In genomic region chr16:75130150-75130771, GRCh38 we compare ENCODE assay signal across 14 cellular contexts. TPM values are rescaled to one million over a fixed set of nuclear protein-coding genes. Genes with fewer than 3 reads are reported as not detected.
DNase-seq lines count a peak whose midpoint lies in the region; ATAC-seq, FAIRE-seq and TF ChIP-seq lines count a peak whose summit lies in the region.
"Had no signal": no experiment of that assay in that cellular context is flagged by ENCODE, and none has a peak within 500 bp of the region (broad histone marks: within the 10 kb centered on the region; RNA-seq: fewer than 3 reads in every experiment).

No MANE protein-coding gene starts in this region.

- no peak for TF ChIP-seq POLR2A in prostate gland (IDR thresholded peaks at IDR 0.05)

- H3K27ac ChIP-seq in BLaER1 (no peak overlapping the region), HEK293 (ENCODE audit: extremely low read depth, low read depth, low read length) (no peak overlapping the region), WERI-Rb-1 (no peak overlapping the region), small intestine (ENCODE audit: low read depth in 1 of 2, low read length in 1 of 2) (no peak overlapping the region), prostate gland (no peak overlapping the region)

- peaks cover 0 to 6% (median 2%) of the 10 kb centered on the region in 6 donors for H3K9me3 Mint-ChIP-seq in immature natural killer cell

- H3K9me3 ChIP-seq in BLaER1: peaks cover 39% of the 10 kb centered on the region
- no peaks in the 10 kb centered on the region for H3K9me3 ChIP-seq in HEK293 (ENCODE audit: control insufficient read depth, insufficient read depth, low read depth, low read length)
- peaks cover 10% of the 10 kb centered on the region for H3K9me3 ChIP-seq in WERI-Rb-1 (ENCODE audit: severe bottlenecking)
- no peaks in the 10 kb centered on the region for H3K9me3 ChIP-seq in small intestine (ENCODE audit: control insufficient read depth, low read depth)
- H3K9me3 ChIP-seq in prostate gland: no peaks in the 10 kb centered on the region

- FAIRE-seq in small intestine (lab: Jason Lieb, UNC): no peak
- FAIRE-seq: keratinocyte had no signal

- peaks cover 2 to 9% (median 3%) of the 10 kb centered on the region in 3 donors for H3K27me3 Mint-ChIP-seq in immature natural killer cell (ENCODE audit: low read depth in 3 of 3)

- no peaks in the 10 kb centered on the region for H4K20me1 ChIP-seq in BLaER1

- ATAC-seq in left lobe of liver: peak; percentile 31
- ATAC-seq in omental fat pad (ENCODE audit: low FRiP score): no peak
- ATAC-seq: activated T-cell treated with anti-CD3 and anti-CD28 coated beads, Interleukin-2, amount 50 U/mL, for 4 hours had no signal

- H3K4me2 ChIP-seq in BLaER1: peak overlapping the region; percentile 28; the same call in 1 of the 2 replicates

- H3K4me1 ChIP-seq in BLaER1 (peaks cover 10% of the 10 kb centered on the region; the same call in 1 of the 2 replicates), HEK293 (ENCODE audit: control insufficient read depth, insufficient read depth, low read length) (no peaks in the 10 kb centered on the region), small intestine (ENCODE audit: control insufficient read depth in 2 of 2, insufficient read depth in 1 of 2, low read depth in 1 of 2, low read length in 1 of 2) (no peaks in the 10 kb centered on the region), prostate gland (replicated peaks) (no peaks in the 10 kb centered on the region)

- CTCF ChIA-PET in HEK293 (lab: Yijun Ruan, JAX): interaction anchor here (0.5 to 0.7 kb wide), 3 partner anchors 300 to 420 kb away, joined by 3 to 5 read pairs (median 4); no protein-coding TSS in a partner anchor

- intact Hi-C loops in prostate gland (cut with DNase I): no loop called here

- no peaks in the 10 kb centered on the region for H3K27me3 ChIP-seq in BLaER1
- H3K27me3 ChIP-seq in WERI-Rb-1 (ENCODE audit: insufficient read depth, low read depth, severe bottlenecking): no peaks in the 10 kb centered on the region
- H3K27me3 ChIP-seq in small intestine (ENCODE audit: control insufficient read depth in 2 of 2, insufficient read depth in 2 of 2, low read length in 2 of 2): no peaks in the 10 kb centered on the region
- H3K27me3 ChIP-seq in prostate gland (replicated peaks; ENCODE audit: insufficient read depth): no peaks in the 10 kb centered on the region

- H3K36me3 Mint-ChIP-seq in immature natural killer cell: peaks cover 0 to 7% (median 0%) of the 10 kb centered on the region in 3 donors
- H3K36me3 Mint-ChIP-seq: CD8-positive, alpha-beta memory T cell had no signal

- TF ChIP-seq CTCF in HEK293 (tag by site-specific recombination; IDR thresholded peaks at IDR 0.05) (peak; percentile 52; the same call in 1 of the 2 replicates), WERI-Rb-1 (IDR thresholded peaks at IDR 0.05; ENCODE audit: low read depth, low read length) (peak; percentile 30; the same call in 1 of the 2 replicates), prostate gland (IDR thresholded peaks at IDR 0.05) (no peak), omental fat pad (IDR thresholded peaks at IDR 0.05) (no peak)

- POLR2A ChIA-PET in HEK293 (lab: Yijun Ruan, JAX): no interaction called here

- peak; percentile 25 for DNase-seq in WERI-Rb-1
- no peak for DNase-seq in left lobe of liver (ENCODE audit: low spot score)
- DNase-seq in small intestine: no peak
- DNase-seq in immature natural killer cell: no peak
- DNase-seq in prostate gland (ENCODE audit: low spot score): no peak
- no peak for DNase-seq in omental fat pad (ENCODE audit: low spot score)
- DNase-seq: activated CD4-positive, alpha-beta T cell treated with anti-CD3 and anti-CD28 coated beads for 1 hour; activated T-cell treated with anti-CD3 and anti-CD28 coated beads, Interleukin-2, amount 50 U/mL, for 4 hours; CD8-positive, alpha-beta memory T cell; NCI-H774 had no signal

- H3K4me3 ChIP-seq in BLaER1 (no peak overlapping the region), HEK293 (ENCODE audit: low read depth, low read length) (no peak overlapping the region), WERI-Rb-1 (ENCODE audit: low read depth, low read length) (no peak overlapping the region), small intestine (ENCODE audit: low read depth in 1 of 2, low read length in 2 of 2) (no peak overlapping the region), prostate gland (no peak overlapping the region)

- no peak overlapping the region for H3K4me3 Mint-ChIP-seq in immature natural killer cell
- H3K4me3 Mint-ChIP-seq: activated T-cell treated with anti-CD3 and anti-CD28 coated beads, Interleukin-2, amount 50 U/mL, for 4 hours; dendritic cell treated with granulocyte-macrophage colony-stimulating factor and Interleukin-4, amounts not matched to agents 40 ng/mL and 50 ng/mL, for 4 days had no signal

- H3K36me3 ChIP-seq in BLaER1 (peaks cover 7% of the 10 kb centered on the region; the same call in 1 of the 2 replicates), HEK293 (ENCODE audit: control insufficient read depth in 2 of 2, insufficient read depth in 1 of 2, low read length in 2 of 2) (no peaks in the 10 kb centered on the region), WERI-Rb-1 (no peaks in the 10 kb centered on the region), small intestine (ENCODE audit: control insufficient read depth in 2 of 2, insufficient read depth in 2 of 2, low read length in 2 of 2) (no peaks in the 10 kb centered on the region), prostate gland (no peaks in the 10 kb centered on the region)

- WGBS in small intestine, 3 donors: 86 to 90% (median 86%) methylated on average over 9 of the region's 9 CpGs
- WGBS in prostate gland: 69% methylated on average over 9 of the region's 9 CpGs

- peaks cover 9 to 12% of the 10 kb centered on the region in 2 donors for H3K4me1 Mint-ChIP-seq in immature natural killer cell

- no peak overlapping the region for H3K27ac Mint-ChIP-seq in immature natural killer cell
- H3K27ac Mint-ChIP-seq: dendritic cell treated with granulocyte-macrophage colony-stimulating factor and Interleukin-4, amounts not matched to agents 40 ng/mL and 50 ng/mL, for 4 days had no signal

- H3K9ac ChIP-seq in BLaER1: no peak overlapping the region

TF ChIP-seq in HEK293, 187 proteins besides CTCF, POLR2A, EP300 and RAD21:
- no peak for TF ChIP-seq ZNF184 (tag by site-specific recombination; IDR thresholded peaks at IDR 0.05)
- peak; percentile 23 for TF ChIP-seq ZNF654 (tag by site-specific recombination; IDR thresholded peaks at IDR 0.05; ENCODE audit: low read depth)

RNA-seq across cellular contexts. Expression of gene LDHD, which starts 13.7 kb away (rescaled TPM):
- 113 TPM for total RNA-seq in left lobe of liver
- polyA plus RNA-seq in small intestine: 10 to 100 TPM in 2 of 3 donors, 1 to 10 TPM in 1; 8.9 to 33.8 (median 30.0) TPM
- under 1 TPM in 2 of 3 donors, not detected in 1; 0.10 to 0.16 TPM for polyA plus RNA-seq in immature natural killer cell
- 10 to 100 TPM; 26.6 to 55.3 TPM for total RNA-seq in prostate gland
- 10 to 100 TPM; 10.2 to 52.5 (median 17.4) TPM for total RNA-seq in omental fat pad
- total RNA-seq: CD8-positive, alpha-beta memory T cell had no signal

RNA-seq across cellular contexts. Expression of gene ZFP1, which starts 18.1 kb away (rescaled TPM):
- total RNA-seq in left lobe of liver: 16.8 TPM
- polyA plus RNA-seq in small intestine: 1 to 10 TPM; 2.2 to 3.3 (median 2.2) TPM
- polyA plus RNA-seq in immature natural killer cell: 10 to 100 TPM in 2 of 3 donors, 1 to 10 TPM in 1; 5.6 to 23.0 (median 15.5) TPM
- total RNA-seq in prostate gland: 10 to 100 TPM in 1 of 2 donors, 1 to 10 TPM in 1; 9.8 to 10.3 TPM
- total RNA-seq in omental fat pad: 10 to 100 TPM in 1 of 4 donors, 1 to 10 TPM in 3; 5.5 to 12.6 (median 7.0) TPM

Comparison
In these comparisons a context has a peak if more than half of its experiments do, and no peak if none do; other contexts are left out.
1. CTCF ChIP-seq: peak in HEK293 (single experiment) and WERI-Rb-1 (single experiment); none in prostate gland (0 of 4) and omental fat pad (0 of 3).